In the genomic region with DNA sequence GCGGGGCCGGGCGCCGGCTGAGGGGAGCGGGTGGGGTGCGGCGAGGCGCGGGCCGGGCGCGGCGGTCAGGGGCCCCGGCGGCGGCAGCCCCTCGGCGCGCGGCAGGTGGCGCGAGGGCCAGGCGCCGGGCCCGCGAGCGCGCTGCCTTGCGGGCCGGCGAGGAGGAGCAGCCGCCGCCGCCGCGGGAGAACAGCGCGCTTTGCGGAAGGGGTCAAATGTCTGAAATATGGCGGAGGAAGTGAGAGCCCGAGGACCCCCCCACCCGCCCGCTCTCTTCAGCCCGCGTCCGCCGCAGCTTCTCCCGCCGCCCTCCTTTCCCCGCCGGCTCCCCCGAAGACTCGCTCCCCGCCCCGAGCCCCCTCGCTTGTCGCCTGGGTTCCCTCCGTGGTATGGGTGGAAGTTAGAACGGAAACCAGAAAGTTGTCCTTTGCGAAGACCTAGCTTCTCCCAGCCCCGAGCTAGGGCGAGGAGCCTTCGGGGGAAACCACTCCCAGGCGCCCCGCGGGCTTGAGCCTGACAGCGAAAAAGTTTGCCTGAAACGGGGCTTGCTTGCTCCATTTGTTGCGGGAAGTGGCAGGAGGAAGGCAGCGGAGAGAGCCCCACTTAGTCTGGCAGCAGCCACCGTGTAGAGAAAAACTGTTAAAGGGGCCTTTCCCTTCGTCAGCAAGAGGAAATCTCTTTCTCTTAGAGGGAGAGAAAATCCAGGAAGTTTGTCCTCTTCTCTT, we compare ENCODE assay signal across 8 cellular contexts. TPM values are rescaled to one million over a fixed set of nuclear protein-coding genes. Genes with fewer than 3 reads are reported as not detected.
A peak's percentile ranks its signal among the peaks of the same experiment; 100 is the strongest.
DNase-seq lines count a peak whose midpoint lies in the region; ATAC-seq lines count a peak whose summit lies in the region.

No MANE protein-coding gene starts in this region.

- peak overlapping the region; percentile 60 for H3K4me2 ChIP-seq in neuronal stem cell (ENCODE audit: insufficient read depth, low read length, poor library complexity, severe bottlenecking)

- H2BK120ac ChIP-seq in neuronal stem cell (ENCODE audit: low read depth, low read length) = no peak overlapping the region

- H2AFZ ChIP-seq in neuronal stem cell (ENCODE audit: low read length) = peak overlapping the region; percentile 87

- no peak overlapping the region for H4K8ac ChIP-seq in neuronal stem cell (ENCODE audit: low read depth, low read length)

- H3K27ac ChIP-seq in SJSA1 = peak overlapping the region; percentile 92
- peak overlapping the region; percentile 85 for H3K27ac ChIP-seq in neuronal stem cell (replicated peaks; ENCODE audit: low read length)
- H3K27ac ChIP-seq in urinary bladder (ENCODE audit: low read depth) = peak overlapping the region; percentile 99

- H3K27ac Mint-ChIP-seq in activated naive CD4-positive, alpha-beta T cell treated with anti-CD3 and anti-CD28 coated beads, Interleukin-2, amount 50 U/mL, for 72 hours = peak overlapping the region; percentile 98 to 100

- H2BK12ac ChIP-seq in neuronal stem cell (ENCODE audit: low read length) = no peak overlapping the region

- H3K4me1 ChIP-seq in SJSA1 (replicated peaks) (peaks cover 17% of the 10 kb centered on the region), neuronal stem cell (ENCODE audit: control insufficient read depth in 2 of 2, insufficient read depth in 1 of 2, low read depth in 1 of 2, low read length in 2 of 2) (peaks cover 3 to 4% of the 10 kb centered on the region in 2 donors), urinary bladder (ENCODE audit: insufficient read depth) (peaks cover 3% of the 10 kb centered on the region)

- peak overlapping the region; percentile 89 for H3K4me3 ChIP-seq in SJSA1
- H3K4me3 ChIP-seq in neuronal stem cell (ENCODE audit: low read length in 2 of 2) = peak overlapping the region; percentile 55 to 96
- peak overlapping the region; percentile 96 for H3K4me3 ChIP-seq in urinary bladder (ENCODE audit: low read depth, low read length)

- peak overlapping the region; percentile 95 for H3K18ac ChIP-seq in neuronal stem cell (ENCODE audit: low read length)

- H3K9me3 ChIP-seq in SJSA1 (replicated peaks) (no peaks in the 10 kb centered on the region), neuronal stem cell (replicated peaks in 1 of 2; ENCODE audit: control insufficient read depth in 2 of 2, insufficient read depth in 1 of 2, low read depth in 1 of 2, low read length in 2 of 2) (peaks cover 0 to 6% of the 10 kb centered on the region in 2 donors)

- H3K23ac ChIP-seq in neuronal stem cell (ENCODE audit: low read depth, low read length, poor library complexity) = peak overlapping the region; percentile 92

- no peak overlapping the region for H4K91ac ChIP-seq in neuronal stem cell (ENCODE audit: low read depth, low read length, poor library complexity)

- peaks cover 35 to 47% of the 10 kb centered on the region in 2 donors for H3K36me3 Mint-ChIP-seq in activated naive CD4-positive, alpha-beta T cell treated with anti-CD3 and anti-CD28 coated beads, Interleukin-2, amount 50 U/mL, for 72 hours

- no peak overlapping the region for H2BK15ac ChIP-seq in neuronal stem cell (ENCODE audit: low read length)

- H3K79me1 ChIP-seq in neuronal stem cell (ENCODE audit: low read depth, low read length) = peaks cover 2% of the 10 kb centered on the region

- no peak overlapping the region for H3K14ac ChIP-seq in neuronal stem cell (ENCODE audit: low read length)

- H3K27me3 ChIP-seq in SJSA1 (replicated peaks) = no peaks in the 10 kb centered on the region
- H3K27me3 ChIP-seq in neuronal stem cell (ENCODE audit: control insufficient read depth in 3 of 3, insufficient read depth in 3 of 3, low read depth in 1 of 3, low read length in 3 of 3) = no peaks in the 10 kb centered on the region

- H3K36me3 ChIP-seq in SJSA1 = peaks cover 15% of the 10 kb centered on the region
- H3K36me3 ChIP-seq in neuronal stem cell (replicated peaks in 1 of 2; ENCODE audit: control insufficient read depth in 2 of 2, insufficient read depth in 2 of 2, low read length in 2 of 2) = peaks cover 0 to 18% of the 10 kb centered on the region in 2 donors
- H3K36me3 ChIP-seq in urinary bladder (ENCODE audit: insufficient read depth) = no peaks in the 10 kb centered on the region

- no CpG with 5 or more reads among the region's 72 CpGs for WGBS in neuronal stem cell (ENCODE audit: extremely low coverage in 2 of 2, insufficient read length in 2 of 2, insufficient replicate concordance in 1 of 2), 2 donors
- WGBS in urinary bladder = under 1% methylated on average over 71 of the region's 72 CpGs

- H2AK5ac ChIP-seq in neuronal stem cell (ENCODE audit: low read depth, low read length) = no peak overlapping the region

- DNase-seq in CD1c-positive myeloid dendritic cell (ENCODE audit: extremely low spot score) = peak; percentile 75
- peak; percentile 49 to 55 for DNase-seq in SJSA1 (ENCODE audit: low read depth in 1 of 2, low spot score in 2 of 2)
- peak; percentile 58 to 63 for DNase-seq in activated naive CD4-positive, alpha-beta T cell treated with anti-CD3 and anti-CD28 coated beads, Interleukin-2, amount 50 U/mL, for 72 hours (ENCODE audit: low spot score in 2 of 2)
- peak; percentile 63 for DNase-seq in globus pallidus (ENCODE audit: low spot score)
- peak; percentile 18 for DNase-seq in neuronal stem cell (ENCODE audit: low spot score)

- ATAC-seq in GM19395 (IDR thresholded peaks at IDR 0.05; ENCODE audit: unreplicated experiment) = peak; percentile 0
- peak; percentile 23 for ATAC-seq in HG03460 (IDR thresholded peaks at IDR 0.05; ENCODE audit: unreplicated experiment)
- peak; percentile 6 to 15 for ATAC-seq in activated naive CD4-positive, alpha-beta T cell treated with anti-CD3 and anti-CD28 coated beads, Interleukin-2, amount 50 U/mL, for 72 hours

- H3K9me3 Mint-ChIP-seq in activated naive CD4-positive, alpha-beta T cell treated with anti-CD3 and anti-CD28 coated beads, Interleukin-2, amount 50 U/mL, for 72 hours = no peaks in the 10 kb centered on the region

- H3K9ac ChIP-seq in neuronal stem cell (ENCODE audit: low read depth, low read length, poor library complexity) = peak overlapping the region; percentile 91

- H3K4ac ChIP-seq in neuronal stem cell (ENCODE audit: low read length) = no peak overlapping the region

- H2BK5ac ChIP-seq in neuronal stem cell (ENCODE audit: low read length) = no peak overlapping the region

RNA-seq across cellular contexts. Expression of gene RAP1B, which starts 0.6 kb away (rescaled TPM):
- total RNA-seq in SJSA1 (2014; rRNA removed; shearing (Covaris generic)) = 257 and 334 TPM in 2 replicates
- total RNA-seq in activated naive CD4-positive, alpha-beta T cell treated with anti-CD3 and anti-CD28 coated beads, Interleukin-2, amount 50 U/mL, for 72 hours = 100 to 1,000 TPM; 182 to 232 TPM
- 125 TPM for polyA plus RNA-seq in neuronal stem cell (2013, experiment 1 of 2)
- 123 TPM for polyA plus RNA-seq in neuronal stem cell (2013, experiment 2 of 2)
- 302 TPM for total RNA-seq in urinary bladder
- 145 TPM for polyA plus RNA-seq in urinary bladder

Comparison
In these comparisons a context has a peak if more than half of its experiments do, and no peak if none do; other contexts are left out.
1. Peak in every context shown above with its lines: DNase-seq, ATAC-seq, H3K4me3 ChIP-seq and H3K27ac ChIP-seq.
2. DNase-seq: peak in every context shown above with its lines; median percentile 75 in CD1c-positive myeloid dendritic cell; 63 in globus pallidus; 60 in activated naive CD4-positive, alpha-beta T cell treated with anti-CD3 and anti-CD28 coated beads, Interleukin-2, amount 50 U/mL, for 72 hours; 52 in SJSA1; 18 in neuronal stem cell.